Comparison of ENCODE assay signal across 8 cellular contexts in the genomic region with DNA sequence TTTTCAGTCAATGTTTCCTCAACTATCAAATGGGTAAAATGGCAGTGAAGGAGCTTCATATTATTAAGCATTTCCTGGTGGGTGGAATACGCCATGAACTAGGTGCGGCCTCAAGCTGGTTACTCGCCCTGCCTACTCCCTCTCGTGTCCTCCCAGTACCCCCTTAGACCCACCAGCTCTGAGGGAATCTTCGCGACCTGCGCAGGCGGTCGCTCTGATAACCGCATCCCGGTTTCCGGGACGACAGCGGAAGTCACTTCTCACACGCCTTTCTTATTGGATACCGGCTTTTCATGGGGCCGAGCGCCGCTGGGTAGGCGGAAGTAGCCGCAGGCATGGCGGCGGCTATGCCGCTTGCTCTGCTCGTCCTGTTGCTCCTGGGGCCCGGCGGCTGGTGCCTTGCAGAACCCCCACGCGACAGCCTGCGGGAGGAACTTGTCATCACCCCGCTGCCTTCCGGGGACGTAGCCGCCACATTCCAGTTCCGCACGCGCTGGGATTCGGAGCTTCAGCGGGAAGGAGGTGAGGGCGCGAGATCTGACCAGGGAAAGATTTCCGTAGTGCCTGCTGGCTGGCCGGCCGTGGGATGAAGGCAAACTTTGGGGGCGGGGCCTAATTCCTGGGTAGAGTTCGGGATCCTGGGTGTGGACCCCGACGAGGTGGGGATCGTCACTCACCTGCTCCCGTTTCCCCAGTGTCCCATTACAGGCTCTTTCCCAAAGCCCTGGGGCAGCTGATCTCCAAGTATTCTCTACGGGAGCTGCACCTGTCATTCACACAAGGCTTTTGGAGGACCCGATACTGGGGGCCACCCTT. TPM values are rescaled to one million over a fixed set of nuclear protein-coding genes. Genes with fewer than 3 reads are reported as not detected.
DNase-seq lines count a peak whose midpoint lies in the region; ATAC-seq and TF ChIP-seq lines count a peak whose summit lies in the region.

A gene (plus strand): TSS at position 320 of the 816 bp plus-strand sequence. CDS start 16 bp downstream, at position 336.

- H3K9ac ChIP-seq in BLaER1, result peak within 1 kb of the TSS; percentile 89

- ATAC-seq in HG03457 (IDR thresholded peaks at IDR 0.05; ENCODE audit: unreplicated experiment) (peak; percentile 43), left lung (peak; percentile 93)

- H3K4me3 Mint-ChIP-seq in activated CD4-positive, alpha-beta T cell treated with anti-CD3 and anti-CD28 coated beads, Interleukin-2, amount 10 ng/mL, durations not matched to agents 7 days and 5 days, result peak within 1 kb of the TSS; percentile 93

- peaks cover 22% of the 10 kb centered on the region for H3K36me3 Mint-ChIP-seq in activated CD4-positive, alpha-beta T cell treated with anti-CD3 and anti-CD28 coated beads, Interleukin-2, amount 10 ng/mL, durations not matched to agents 7 days and 5 days (ENCODE audit: low read depth)

- H3K4me1 Mint-ChIP-seq in activated CD4-positive, alpha-beta T cell treated with anti-CD3 and anti-CD28 coated beads, Interleukin-2, amount 10 ng/mL, durations not matched to agents 7 days and 5 days, result peaks cover 36% of the 10 kb centered on the region

- DNase-seq in GM19240 (ENCODE audit: insufficient read length, low spot score), result peak; percentile 79
- peak; percentile 89 for DNase-seq in NCI-H748 (lab: John Stamatoyannopoulos, UW; ENCODE audit: unreplicated experiment)
- peak; percentile 91 for DNase-seq in activated CD4-positive, alpha-beta T cell treated with anti-CD3 and anti-CD28 coated beads, Interleukin-2, amount 10 ng/mL, durations not matched to agents 7 days and 5 days
- DNase-seq in dedifferentiated amniotic fluid mesenchymal stem cell (ENCODE audit: extremely low spot score), result peak; percentile 74
- DNase-seq in left lung, result peak; percentile 89 to 94
- DNase-seq in stimulated activated CD4-positive, alpha-beta T cell treated with anti-CD3 and anti-CD28 coated beads, Interleukin-2, amount 100 ng/mL, for 4 hours (ENCODE audit: low read depth), result peak; percentile 88

- TF ChIP-seq CTCF in left lung (IDR thresholded peaks at IDR 0.05), result no peak

- CTCF ChIA-PET in activated CD4-positive, alpha-beta T cell treated with anti-CD3 and anti-CD28 coated beads, Interleukin-2, amount 10 ng/mL, durations not matched to agents 7 days and 5 days (lab: Charles Lee), result interaction anchor here (1.0 to 1.7 kb wide), 3 partner anchors 21 to 53 kb away, joined by 4 to 10 read pairs (median 8); a partner anchor contains a TSS

- peak within 1 kb of the TSS; percentile 94 for H3K27ac Mint-ChIP-seq in activated CD4-positive, alpha-beta T cell treated with anti-CD3 and anti-CD28 coated beads, Interleukin-2, amount 10 ng/mL, durations not matched to agents 7 days and 5 days

- H3K27me3 Mint-ChIP-seq in activated CD4-positive, alpha-beta T cell treated with anti-CD3 and anti-CD28 coated beads, Interleukin-2, amount 10 ng/mL, durations not matched to agents 7 days and 5 days, result no peaks in the 10 kb centered on the region

- H3K27me3 ChIP-seq in BLaER1, result no peaks in the 10 kb centered on the region
- H3K27me3 ChIP-seq in left lung, result no peaks in the 10 kb centered on the region

- H3K9me3 ChIP-seq in BLaER1, result no peaks in the 10 kb centered on the region
- no peaks in the 10 kb centered on the region for H3K9me3 ChIP-seq in left lung

- no peaks in the 10 kb centered on the region for H3K9me3 Mint-ChIP-seq in activated CD4-positive, alpha-beta T cell treated with anti-CD3 and anti-CD28 coated beads, Interleukin-2, amount 10 ng/mL, durations not matched to agents 7 days and 5 days

- POLR2A ChIA-PET in activated CD4-positive, alpha-beta T cell treated with anti-CD3 and anti-CD28 coated beads, Interleukin-2, amount 10 ng/mL, durations not matched to agents 7 days and 5 days (lab: Charles Lee), result interaction anchor here (1.1 kb wide), 1 partner anchor 9 kb away, joined by 3 read pairs; no protein-coding TSS in a partner anchor

- H4K20me1 ChIP-seq in BLaER1, result peaks cover 17% of the 10 kb centered on the region

- H3K27ac ChIP-seq in BLaER1 (peak within 1 kb of the TSS; percentile 86), left lung (peak within 1 kb of the TSS; percentile 54 to 81)

- peaks cover 32% of the 10 kb centered on the region for H3K36me3 ChIP-seq in BLaER1
- H3K36me3 ChIP-seq in left lung, result peaks cover 0 to 38% of the 10 kb centered on the region in 2 donors

- H3K4me3 ChIP-seq in BLaER1, result peak within 1 kb of the TSS; percentile 89
- H3K4me3 ChIP-seq in left lung, result peak within 1 kb of the TSS; percentile 74 to 80

- H3K4me1 ChIP-seq in BLaER1 (peaks cover 28% of the 10 kb centered on the region), left lung (peaks cover 14 to 42% of the 10 kb centered on the region in 2 donors)

- intact Hi-C loops in left lung (cut with DNase I), result no loop called here

- H3K4me2 ChIP-seq in BLaER1, result peak within 1 kb of the TSS; percentile 92

RNA-seq across cellular contexts. Expression of the gene that starts here (rescaled TPM):
- 10 to 100 TPM; 66.3 to 77.9 TPM for total RNA-seq in activated CD4-positive, alpha-beta T cell treated with anti-CD3 and anti-CD28 coated beads, Interleukin-2, amount 10 ng/mL, durations not matched to agents 7 days and 5 days
- 10 to 100 TPM; 85.7 to 90.9 TPM for total RNA-seq in left lung

Comparison
In these comparisons a context has a peak if more than half of its experiments do, and no peak if none do; other contexts are left out.
1. Peak in every context shown above with its lines: DNase-seq, ATAC-seq, H3K4me3 ChIP-seq and H3K27ac ChIP-seq.